ENCODE assay signal across 7 cellular contexts in the genomic region with DNA sequence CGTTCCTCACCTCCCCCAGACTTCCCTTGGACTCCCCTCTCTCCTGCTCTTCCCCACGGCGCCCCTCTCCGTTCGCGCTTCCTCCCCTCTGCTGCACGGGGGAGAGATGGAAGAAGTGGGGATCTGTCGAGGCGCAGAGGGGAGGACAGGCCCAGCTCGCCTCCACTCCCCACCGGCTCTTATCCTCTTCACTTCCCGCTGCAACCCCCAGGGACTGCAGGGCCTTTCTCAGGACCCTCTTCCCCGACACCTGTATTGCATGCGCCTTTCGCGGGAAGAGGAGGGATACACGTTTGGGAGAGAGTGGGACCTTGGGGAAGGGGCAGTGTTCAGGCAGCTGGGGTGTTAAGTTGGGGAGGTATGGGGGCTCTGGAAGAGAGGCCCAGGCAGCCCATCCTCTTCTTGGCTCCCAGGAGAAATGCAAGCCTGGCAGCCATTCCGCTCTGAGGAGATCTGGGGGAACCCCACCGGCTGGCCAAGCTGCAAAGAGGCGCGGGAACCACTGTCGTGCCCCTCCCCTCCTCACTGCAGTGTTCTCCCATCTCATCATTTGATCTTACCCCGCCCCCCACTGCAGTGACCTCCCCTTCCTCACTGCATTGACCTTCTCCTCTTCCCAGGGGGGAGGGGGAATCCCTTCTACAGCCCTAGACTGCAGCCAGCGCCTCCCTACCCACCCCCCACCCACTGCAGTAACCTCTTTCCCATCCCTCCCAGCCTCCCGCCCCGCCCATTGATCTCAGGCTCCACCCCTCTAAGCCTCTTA. TPM values are rescaled to one million over a fixed set of nuclear protein-coding genes. Genes with fewer than 3 reads are reported as not detected.
DNase-seq lines count a peak whose midpoint lies in the region; ATAC-seq and TF ChIP-seq lines count a peak whose summit lies in the region.
"Had no signal": no experiment of that assay in that cellular context is flagged by ENCODE, and none has a peak within 500 bp of the region (broad histone marks: within the 10 kb centered on the region; RNA-seq: fewer than 3 reads in every experiment).

No MANE protein-coding gene starts in this region.

- peak in 1 of 2 donors; percentile 9 for ATAC-seq in activated naive CD4-positive, alpha-beta T cell treated with anti-CD3 and anti-CD28 coated beads, Interleukin-2, amount 50 U/mL, for 72 hours
- no peak for ATAC-seq in omental fat pad (ENCODE audit: low FRiP score)

- H3K27me3 ChIP-seq in mononuclear cell (ENCODE audit: insufficient read depth, low read length): peaks cover 11% of the 10 kb centered on the region

- H3K4me1 ChIP-seq in mononuclear cell (ENCODE audit: insufficient read depth, low read length): peaks cover 17% of the 10 kb centered on the region

- H3K4me3 ChIP-seq in mononuclear cell (ENCODE audit: low read length): peak overlapping the region; percentile 43

- H3K27ac Mint-ChIP-seq in activated naive CD4-positive, alpha-beta T cell treated with anti-CD3 and anti-CD28 coated beads, Interleukin-2, amount 50 U/mL, for 72 hours: peak overlapping the region; percentile 73 to 98

- peak; percentile 31 to 34 for DNase-seq in NCI-H187 (lab: John Stamatoyannopoulos, UW)
- DNase-seq in NCI-H187 treated with DMSO at 0.1 percent for 48 hours (lab: John Stamatoyannopoulos, UW): no peak
- DNase-seq in activated naive CD4-positive, alpha-beta T cell treated with anti-CD3 and anti-CD28 coated beads, Interleukin-2, amount 50 U/mL, for 72 hours (ENCODE audit: low spot score in 2 of 2): no peak
- no peak for DNase-seq in omental fat pad (ENCODE audit: low spot score)
- DNase-seq in pons (ENCODE audit: low spot score): no peak

- no peak for TF ChIP-seq CTCF in omental fat pad (IDR thresholded peaks at IDR 0.05)

- H3K9me3 Mint-ChIP-seq in activated naive CD4-positive, alpha-beta T cell treated with anti-CD3 and anti-CD28 coated beads, Interleukin-2, amount 50 U/mL, for 72 hours: no peaks in the 10 kb centered on the region

- H3K36me3 Mint-ChIP-seq in activated naive CD4-positive, alpha-beta T cell treated with anti-CD3 and anti-CD28 coated beads, Interleukin-2, amount 50 U/mL, for 72 hours: peaks cover 15 to 37% of the 10 kb centered on the region in 2 donors

- H3K9me3 ChIP-seq in mononuclear cell (ENCODE audit: low read depth, low read length): no peaks in the 10 kb centered on the region

RNA-seq across cellular contexts. Expression of a gene that starts 0.8 kb away (rescaled TPM):
- 100 to 1,000 TPM; 264 to 314 TPM for total RNA-seq in activated naive CD4-positive, alpha-beta T cell treated with anti-CD3 and anti-CD28 coated beads, Interleukin-2, amount 50 U/mL, for 72 hours
- total RNA-seq in mononuclear cell (11.4 TPM), omental fat pad (10 to 100 TPM in 1 of 4 donors, 1 to 10 TPM in 3; 3.5 to 14.3 (median 5.2) TPM)

RNA-seq across cellular contexts. Expression of a gene that starts 10.6 kb away (rescaled TPM):
- total RNA-seq in activated naive CD4-positive, alpha-beta T cell treated with anti-CD3 and anti-CD28 coated beads, Interleukin-2, amount 50 U/mL, for 72 hours: 10 to 100 TPM in 1 of 2 donors, 1 to 10 TPM in 1; 4.0 to 10.7 TPM
- total RNA-seq in mononuclear cell (4.3 TPM), omental fat pad (10 to 100 TPM in 1 of 4 donors, 1 to 10 TPM in 3; 6.2 to 12.1 (median 7.4) TPM)

RNA-seq across cellular contexts. Expression of a gene that starts 12.6 kb away (rescaled TPM):
- total RNA-seq in activated naive CD4-positive, alpha-beta T cell treated with anti-CD3 and anti-CD28 coated beads, Interleukin-2, amount 50 U/mL, for 72 hours: 10 to 100 TPM; 29.9 to 73.5 TPM
- total RNA-seq in mononuclear cell (4.6 TPM), omental fat pad (10 to 100 TPM; 46.2 to 93.5 (median 59.4) TPM)

RNA-seq across cellular contexts. Expression of a gene that starts 28.4 kb away (rescaled TPM):
- total RNA-seq in activated naive CD4-positive, alpha-beta T cell treated with anti-CD3 and anti-CD28 coated beads, Interleukin-2, amount 50 U/mL, for 72 hours: not detected
- total RNA-seq in mononuclear cell (not detected), omental fat pad (not detected)
- total RNA-seq: Daoy had no signal

RNA-seq across cellular contexts. Expression of a gene that starts 28.6 kb away (rescaled TPM):
- total RNA-seq in activated naive CD4-positive, alpha-beta T cell treated with anti-CD3 and anti-CD28 coated beads, Interleukin-2, amount 50 U/mL, for 72 hours: 100 to 1,000 TPM; 229 to 609 TPM
- 274 TPM for total RNA-seq in mononuclear cell
- total RNA-seq in omental fat pad: 100 to 1,000 TPM; 280 to 555 (median 413) TPM

Comparison
In these comparisons a context has a peak if more than half of its experiments do, and no peak if none do; other contexts are left out.
1. DNase-seq: peak in NCI-H187 (2 of 2); none in NCI-H187 treated with DMSO at 0.1 percent for 48 hours (single experiment), activated naive CD4-positive, alpha-beta T cell treated with anti-CD3 and anti-CD28 coated beads, Interleukin-2, amount 50 U/mL, for 72 hours (0 of 2), omental fat pad (single experiment) and pons (single experiment).
2. RNA of a gene that starts 0.8 kb away (total RNA-seq): 264 to 314 TPM in activated naive CD4-positive, alpha-beta T cell treated with anti-CD3 and anti-CD28 coated beads, Interleukin-2, amount 50 U/mL, for 72 hours; 11.4 TPM in mononuclear cell (single experiment) and 3.5 to 14.3 TPM in omental fat pad; every median in the first group is over 10 times any median in the second.